In genomic region chr6:26387565-26387964, GRCh38 we compare ENCODE assay signal across 28 cellular contexts. TPM values are rescaled to one million over a fixed set of nuclear protein-coding genes. Genes with fewer than 3 reads are reported as not detected.
DNase-seq lines count a peak whose midpoint lies in the region; ATAC-seq, FAIRE-seq and TF ChIP-seq lines count a peak whose summit lies in the region.
"Had no signal": no experiment of that assay in that cellular context is flagged by ENCODE, and none has a peak within 500 bp of the region (broad histone marks: within the 10 kb centered on the region; RNA-seq: fewer than 3 reads in every experiment).

No MANE protein-coding gene starts in this region.

- POLR2A ChIA-PET in HepG2 (lab: Yijun Ruan, JAX): no interaction called here

- no peak overlapping the region for H2AK5ac ChIP-seq in mesenchymal stem cell (ENCODE audit: low read length, severe bottlenecking)

- no peak for TF ChIP-seq RAD21 in HepG2 (CRISPR knock-in tag; IDR thresholded peaks at IDR 0.05)

- no peak for DNase-seq in HepG2 (ENCODE audit: low spot score)
- no peak for DNase-seq in right lobe of liver
- no peak for DNase-seq in SJSA1 (ENCODE audit: low read depth in 1 of 2, low spot score in 2 of 2)
- DNase-seq in mesenchymal stem cell: no peak
- no peak for DNase-seq in brain microvascular endothelial cell
- no peak for DNase-seq in activated effector memory CD4-positive, alpha-beta T cell treated with Interleukin-2 at 50 U/mL for 16 hours
- DNase-seq: ACHN; CD4-positive, CD25-positive, alpha-beta regulatory T cell; GOT3; HFFc6; Kasumi-1; MV-4-11; NCI-H1105; NCI-H1436 treated with DMSO at 0.1 percent for 48 hours; NCI-H187 treated with DMSO at 0.1 percent for 48 hours; NCI-H2107; NCI-H524 treated with DMSO at 0.1 percent for 48 hours; NCI-H774; NK-92 treated with Interleukin-12 subunit alpha and Interleukin-12 subunit beta, amount 100 ng/mL, for 24 hours; SHP77 had no signal

- H3K4me1 ChIP-seq in HepG2 (ENCODE audit: insufficient read depth, low read length): peaks cover 31% of the 10 kb centered on the region
- peaks cover 0 to 3% (median 0%) of the 10 kb centered on the region in 4 donors for H3K4me1 ChIP-seq in right lobe of liver
- peaks cover 29% of the 10 kb centered on the region for H3K4me1 ChIP-seq in SJSA1 (replicated peaks)
- peaks cover 26% of the 10 kb centered on the region for H3K4me1 ChIP-seq in mesenchymal stem cell (ENCODE audit: control insufficient read depth, insufficient read depth, low read depth, low read length)
- H3K4me1 ChIP-seq: HAP-1 had no signal

- H2BK12ac ChIP-seq in mesenchymal stem cell (ENCODE audit: low read length in 2 of 2): no peak overlapping the region

- TF ChIP-seq CTCF in HepG2 (CRISPR knock-in tag; IDR thresholded peaks at IDR 0.05): no peak
- TF ChIP-seq CTCF in right lobe of liver (IDR thresholded peaks at IDR 0.05): no peak
- TF ChIP-seq CTCF in brain microvascular endothelial cell (IDR thresholded peaks at IDR 0.05; ENCODE audit: low read depth, low read length, missing control alignments): no peak

- no peaks in the 10 kb centered on the region for H4K20me1 ChIP-seq in HepG2 (ENCODE audit: insufficient read depth, low read length)
- H4K20me1 ChIP-seq: BLaER1 had no signal

- TF ChIP-seq POLR2A in HepG2 (IDR thresholded peaks at IDR 0.05; ENCODE audit: insufficient read depth in 1 of 2, low read depth in 2 of 2, low read length in 2 of 2) (no peak), right lobe of liver (IDR thresholded peaks at IDR 0.05) (no peak)

- BruUV-seq in HepG2 (replicated peaks; lab: Mats Ljungman, UMichigan): no TSS peak

- no peak for FAIRE-seq in HepG2 (lab: Jason Lieb, UNC)
- FAIRE-seq: D721Med, GM18507 had no signal

- H3K27me3 ChIP-seq in HepG2 (ENCODE audit: control insufficient read depth in 1 of 2, insufficient read depth in 2 of 2, low read length in 2 of 2) (no peaks in the 10 kb centered on the region), right lobe of liver (no peaks in the 10 kb centered on the region), SJSA1 (replicated peaks) (no peaks in the 10 kb centered on the region), mesenchymal stem cell (ENCODE audit: control insufficient read depth in 1 of 2, insufficient read depth in 1 of 2, low read length in 2 of 2) (no peaks in the 10 kb centered on the region), brain microvascular endothelial cell (replicated peaks) (no peaks in the 10 kb centered on the region)
- H3K27me3 ChIP-seq: BLaER1 had no signal

- H3K36me3 ChIP-seq in HepG2 (replicated peaks in 1 of 2; ENCODE audit: control insufficient read depth in 1 of 2, insufficient read depth in 2 of 2, low read length in 2 of 2): peaks cover 0 to 13% of the 10 kb centered on the region in 2 experiments; a peak in 1 of 5 replicates
- no peaks in the 10 kb centered on the region for H3K36me3 ChIP-seq in right lobe of liver
- peaks cover 44% of the 10 kb centered on the region for H3K36me3 ChIP-seq in SJSA1
- peaks cover 28 to 33% of the 10 kb centered on the region in 2 experiments for H3K36me3 ChIP-seq in mesenchymal stem cell (ENCODE audit: control insufficient read depth in 1 of 2, insufficient read depth in 2 of 2, low read depth in 1 of 2, low read length in 2 of 2)
- peaks cover 8% of the 10 kb centered on the region for H3K36me3 ChIP-seq in brain microvascular endothelial cell (replicated peaks)

- H2AFZ ChIP-seq in HepG2 (ENCODE audit: low read length): no peak overlapping the region
- no peak overlapping the region for H2AFZ ChIP-seq in mesenchymal stem cell (ENCODE audit: low read depth, low read length)

- H3K4ac ChIP-seq in mesenchymal stem cell (ENCODE audit: low read depth in 1 of 2, low read length in 2 of 2): no peak overlapping the region

- H3K27ac ChIP-seq in HepG2 (ENCODE audit: extremely low read length, insufficient read depth, low read length) (no peak overlapping the region), right lobe of liver (no peak overlapping the region), SJSA1 (peak overlapping the region; percentile 93), mesenchymal stem cell (ENCODE audit: low read length, poor library complexity, severe bottlenecking) (peak overlapping the region; percentile 33), brain microvascular endothelial cell (no peak overlapping the region)
- H3K27ac ChIP-seq: 22Rv1, BLaER1, RWPE1 had no signal

- peaks cover 17% of the 10 kb centered on the region for H3K79me1 ChIP-seq in mesenchymal stem cell (replicated peaks; ENCODE audit: low read length, poor library complexity, severe bottlenecking)

- no peak overlapping the region for H4K91ac ChIP-seq in mesenchymal stem cell (ENCODE audit: low read length)

- H3K9me3 ChIP-seq in HepG2 (ENCODE audit: low read length): no peaks in the 10 kb centered on the region
- no peaks in the 10 kb centered on the region for H3K9me3 ChIP-seq in right lobe of liver
- no peaks in the 10 kb centered on the region for H3K9me3 ChIP-seq in SJSA1 (replicated peaks)
- no peaks in the 10 kb centered on the region for H3K9me3 ChIP-seq in mesenchymal stem cell (ENCODE audit: control insufficient read depth, low read length)
- H3K9me3 ChIP-seq: BLaER1, HAP-1 had no signal

- no peak overlapping the region for H2BK15ac ChIP-seq in mesenchymal stem cell (ENCODE audit: low read depth, poor library complexity, severe bottlenecking)

- no peak overlapping the region for H3K14ac ChIP-seq in mesenchymal stem cell (ENCODE audit: low read length in 2 of 2)

- no peak overlapping the region for H3K23ac ChIP-seq in mesenchymal stem cell (ENCODE audit: low read length in 2 of 2)

- H2BK120ac ChIP-seq in mesenchymal stem cell (ENCODE audit: low read depth, low read length): no peak overlapping the region

- H3K18ac ChIP-seq in mesenchymal stem cell (ENCODE audit: low read depth in 1 of 2, low read length in 2 of 2): no peak overlapping the region

- ATAC-seq in HepG2 (no peak), right lobe of liver (no peak), GM21529 (IDR thresholded peaks at IDR 0.05; ENCODE audit: unreplicated experiment) (no peak), GM19324 (IDR thresholded peaks at IDR 0.05; ENCODE audit: low FRiP score, unreplicated experiment) (no peak)

- peak overlapping the region; percentile 33; the same call in 1 of the 2 replicates for H3K4me2 ChIP-seq in HepG2 (ENCODE audit: low read depth, low read length)
- H3K4me2 ChIP-seq in mesenchymal stem cell (ENCODE audit: low read length, poor library complexity, severe bottlenecking): no peak overlapping the region
- H3K4me2 ChIP-seq: BLaER1 had no signal

- intact Hi-C loops in HepG2 (cut with micrococcal nuclease; ENCODE audit: unreplicated experiment) (no loop called here), right lobe of liver (cut with DNase I) (no loop called here)

- no peaks in the 10 kb centered on the region for H3K79me2 ChIP-seq in HepG2 (ENCODE audit: insufficient read depth, low read length)

- H2BK5ac ChIP-seq in mesenchymal stem cell (ENCODE audit: low read depth, low read length, poor library complexity, severe bottlenecking): no peak overlapping the region

- CTCF ChIA-PET in HepG2 (lab: Yijun Ruan, JAX; ENCODE audit: low intra/inter-chr PET ratio, low total read pairs): no interaction called here

- TF ChIP-seq EP300 in HepG2 (IDR thresholded peaks at IDR 0.05; ENCODE audit: low read depth in 2 of 2, low read length in 2 of 2): no peak
- no peak for TF ChIP-seq EP300 in HepG2 (CRISPR knock-in tag; IDR thresholded peaks at IDR 0.05; ENCODE audit: borderline replicate concordance)

- in situ Hi-C loops in HepG2 (cut with HindIII; ENCODE audit: extremely low pct_ligation_motif_present, low pct_unique_long_range_greater_than_20kb) (no loop called here), brain microvascular endothelial cell (cut with HindIII; ENCODE audit: low pct_ligation_motif_present, low sequenced_read_pairs) (no loop called here)

- no peak overlapping the region for H4K8ac ChIP-seq in mesenchymal stem cell (ENCODE audit: low read length)

- H3K9ac ChIP-seq in HepG2 (ENCODE audit: insufficient read depth, low read depth, low read length): no peak overlapping the region
- H3K9ac ChIP-seq in mesenchymal stem cell (ENCODE audit: low read length): no peak overlapping the region
- H3K9ac ChIP-seq: BLaER1 had no signal

- H3K4me3 ChIP-seq in HepG2 (replicated peaks in 1 of 3; ENCODE audit: insufficient read depth in 1 of 3, low read depth in 2 of 3, low read length in 3 of 3): no peak overlapping the region
- H3K4me3 ChIP-seq in right lobe of liver: no peak overlapping the region
- no peak overlapping the region for H3K4me3 ChIP-seq in SJSA1
- H3K4me3 ChIP-seq in mesenchymal stem cell (ENCODE audit: insufficient read depth in 1 of 2, low read depth in 1 of 2, low read length in 2 of 2): no peak overlapping the region
- H3K4me3 ChIP-seq in brain microvascular endothelial cell (ENCODE audit: low read depth, low read length): no peak overlapping the region
- H3K4me3 ChIP-seq: BLaER1, HAP-1 had no signal

RNA-seq across cellular contexts. Expression of gene BTN2A2, which starts 4.7 kb away (rescaled TPM):
- 6.0 and 12.2 TPM in 2 replicates for total RNA-seq in HepG2 (2016; rRNA removed; fragmentation: Illumina TruSeq; extraction: Trizol)
- total RNA-seq in HepG2 (2016; cell fraction: cytosol; rRNA removed; fragmentation: Illumina TruSeq; extraction: Trizol; ENCODE audit: low read depth): 2.6 and 2.7 TPM in 2 replicates
- 5.9 and 11.3 TPM in 2 replicates for total RNA-seq in HepG2 (2016; cell fraction: insoluble cytoplasmic fraction; rRNA removed; fragmentation: Illumina TruSeq; extraction: Trizol)
- 3.3 and 3.6 TPM in 2 replicates for total RNA-seq in HepG2 (2016; cell fraction: membrane; rRNA removed; fragmentation: Illumina TruSeq; extraction: Trizol)
- 18.5 and 19.7 TPM in 2 replicates for total RNA-seq in HepG2 (2016; cell fraction: nucleus; rRNA removed; fragmentation: Illumina TruSeq; extraction: Trizol)
- 10.8 and 15.4 TPM in 2 replicates for polyA plus RNA-seq in HepG2 (2011; rRNA removed)
- polyA plus RNA-seq in HepG2 (2011; cell fraction: cytosol; rRNA removed): 8.1 and 9.6 TPM in 2 replicates
- 24.5 and 30.2 TPM in 2 replicates for polyA plus RNA-seq in HepG2 (2011; cell fraction: nucleus; rRNA removed)
- 8.5 and 8.6 TPM in 2 replicates for polyA plus RNA-seq in HepG2 (2012)
- polyA plus RNA-seq in HepG2 (2016; cell fraction: cytosol; fragmentation: Illumina TruSeq; extraction: Trizol; ENCODE audit: low read depth): 0.77 and 0.96 TPM in 2 replicates
- polyA plus RNA-seq in HepG2 (2016; cell fraction: insoluble cytoplasmic fraction; fragmentation: Illumina TruSeq; extraction: Trizol; ENCODE audit: low read depth): 4.7 and 5.5 TPM in 2 replicates
- 1.7 and 2.0 TPM in 2 replicates for polyA plus RNA-seq in HepG2 (2016; cell fraction: membrane; fragmentation: Illumina TruSeq; extraction: Trizol; ENCODE audit: low read depth)
- 17.6 and 22.8 TPM in 2 replicates for polyA plus RNA-seq in HepG2 (2016; cell fraction: nucleus; fragmentation: Illumina TruSeq; extraction: Trizol; ENCODE audit: insufficient read depth, low read depth)
- polyA minus RNA-seq in HepG2 (2011; rRNA and poly(A)+ RNA removed; ENCODE audit: low replicate concordance): 2.5 and 22.6 TPM in 2 replicates
- polyA minus RNA-seq in HepG2 (2011; cell fraction: cytosol; rRNA and poly(A)+ RNA removed): 6.1 and 6.4 TPM in 2 replicates
- 29.2 and 34.7 TPM in 2 replicates for polyA minus RNA-seq in HepG2 (2011; cell fraction: nucleus; rRNA and poly(A)+ RNA removed)
- total RNA-seq in right lobe of liver: 1 to 10 TPM; 1.9 to 5.3 (median 3.7) TPM
- total RNA-seq in SJSA1 (2014; rRNA removed; shearing (Covaris generic)): 17.4 and 20.0 TPM in 2 replicates
- 14.4 TPM for polyA plus RNA-seq in mesenchymal stem cell (2013, experiment 1 of 2)
- polyA plus RNA-seq in mesenchymal stem cell (2013, experiment 2 of 2): 13.8 TPM

RNA-seq across cellular contexts. Expression of gene BTN3A1, which starts 14.5 kb away (rescaled TPM):
- total RNA-seq in HepG2 (2016; rRNA removed; fragmentation: Illumina TruSeq; extraction: Trizol): 8.1 and 13.3 TPM in 2 replicates
- total RNA-seq in HepG2 (2016; cell fraction: cytosol; rRNA removed; fragmentation: Illumina TruSeq; extraction: Trizol; ENCODE audit: low read depth): 3.0 and 3.2 TPM in 2 replicates
- 8.0 and 11.8 TPM in 2 replicates for total RNA-seq in HepG2 (2016; cell fraction: insoluble cytoplasmic fraction; rRNA removed; fragmentation: Illumina TruSeq; extraction: Trizol)
- total RNA-seq in HepG2 (2016; cell fraction: membrane; rRNA removed; fragmentation: Illumina TruSeq; extraction: Trizol): 7.8 and 8.0 TPM in 2 replicates
- 15.9 and 17.1 TPM in 2 replicates for total RNA-seq in HepG2 (2016; cell fraction: nucleus; rRNA removed; fragmentation: Illumina TruSeq; extraction: Trizol)
- 14.0 and 17.0 TPM in 2 replicates for polyA plus RNA-seq in HepG2 (2011; rRNA removed)
- 6.9 and 9.3 TPM in 2 replicates for polyA plus RNA-seq in HepG2 (2011; cell fraction: cytosol; rRNA removed)
- 29.0 and 46.1 TPM in 2 replicates for polyA plus RNA-seq in HepG2 (2011; cell fraction: nucleus; rRNA removed)
- 9.4 and 11.5 TPM in 2 replicates for polyA plus RNA-seq in HepG2 (2012)
- 0.54 and 0.75 TPM in 2 replicates for polyA plus RNA-seq in HepG2 (2016; cell fraction: cytosol; fragmentation: Illumina TruSeq; extraction: Trizol; ENCODE audit: low read depth)
- 4.6 and 4.8 TPM in 2 replicates for polyA plus RNA-seq in HepG2 (2016; cell fraction: insoluble cytoplasmic fraction; fragmentation: Illumina TruSeq; extraction: Trizol; ENCODE audit: low read depth)
- 2.4 and 2.5 TPM in 2 replicates for polyA plus RNA-seq in HepG2 (2016; cell fraction: membrane; fragmentation: Illumina TruSeq; extraction: Trizol; ENCODE audit: low read depth)
- 27.2 and 30.6 TPM in 2 replicates for polyA plus RNA-seq in HepG2 (2016; cell fraction: nucleus; fragmentation: Illumina TruSeq; extraction: Trizol; ENCODE audit: insufficient read depth, low read depth)
- polyA minus RNA-seq in HepG2 (2011; rRNA and poly(A)+ RNA removed; ENCODE audit: low replicate concordance): 46.1 and 68.9 TPM in 2 replicates
- polyA minus RNA-seq in HepG2 (2011; cell fraction: cytosol; rRNA and poly(A)+ RNA removed): 8.0 and 8.9 TPM in 2 replicates
- 17.8 and 27.4 TPM in 2 replicates for polyA minus RNA-seq in HepG2 (2011; cell fraction: nucleus; rRNA and poly(A)+ RNA removed)
- 10 to 100 TPM in 4 of 6 experiments, 1 to 10 TPM in 2; 9.0 to 15.9 (median 10.6) TPM for total RNA-seq in right lobe of liver
- total RNA-seq in SJSA1 (2014; rRNA removed; shearing (Covaris generic)): 16.7 and 26.2 TPM in 2 replicates
- 17.7 TPM for polyA plus RNA-seq in mesenchymal stem cell (2013, experiment 1 of 2)
- polyA plus RNA-seq in mesenchymal stem cell (2013, experiment 2 of 2): 18.2 TPM

RNA-seq across cellular contexts. Expression of gene BTN3A2, which starts 22.6 kb away (rescaled TPM):
- total RNA-seq in HepG2 (2016; rRNA removed; fragmentation: Illumina TruSeq; extraction: Trizol) (18.9 and 21.3 TPM in 2 replicates), right lobe of liver (10 to 100 TPM in 5 of 6 experiments, 1 to 10 TPM in 1; 7.7 to 21.6 (median 15.4) TPM)
- total RNA-seq in HepG2 (2016; cell fraction: cytosol; rRNA removed; fragmentation: Illumina TruSeq; extraction: Trizol; ENCODE audit: low read depth): 3.4 and 4.3 TPM in 2 replicates
- total RNA-seq in HepG2 (2016; cell fraction: insoluble cytoplasmic fraction; rRNA removed; fragmentation: Illumina TruSeq; extraction: Trizol): 17.8 and 20.4 TPM in 2 replicates
- total RNA-seq in HepG2 (2016; cell fraction: membrane; rRNA removed; fragmentation: Illumina TruSeq; extraction: Trizol): 13.3 and 13.9 TPM in 2 replicates
- total RNA-seq in HepG2 (2016; cell fraction: nucleus; rRNA removed; fragmentation: Illumina TruSeq; extraction: Trizol): 16.6 and 20.6 TPM in 2 replicates
- polyA plus RNA-seq in HepG2 (2011; rRNA removed): 36.2 and 36.3 TPM in 2 replicates
- 28.2 and 31.2 TPM in 2 replicates for polyA plus RNA-seq in HepG2 (2011; cell fraction: cytosol; rRNA removed)
- 36.5 and 54.5 TPM in 2 replicates for polyA plus RNA-seq in HepG2 (2011; cell fraction: nucleus; rRNA removed)
- polyA plus RNA-seq in HepG2 (2012): 22.7 and 24.1 TPM in 2 replicates
- 3.2 and 3.3 TPM in 2 replicates for polyA plus RNA-seq in HepG2 (2016; cell fraction: cytosol; fragmentation: Illumina TruSeq; extraction: Trizol; ENCODE audit: low read depth)
- 14.2 and 14.4 TPM in 2 replicates for polyA plus RNA-seq in HepG2 (2016; cell fraction: insoluble cytoplasmic fraction; fragmentation: Illumina TruSeq; extraction: Trizol; ENCODE audit: low read depth)
- 8.3 and 9.3 TPM in 2 replicates for polyA plus RNA-seq in HepG2 (2016; cell fraction: membrane; fragmentation: Illumina TruSeq; extraction: Trizol; ENCODE audit: low read depth)
- 33.8 and 37.9 TPM in 2 replicates for polyA plus RNA-seq in HepG2 (2016; cell fraction: nucleus; fragmentation: Illumina TruSeq; extraction: Trizol; ENCODE audit: insufficient read depth, low read depth)
- 35.9 and 51.8 TPM in 2 replicates for polyA minus RNA-seq in HepG2 (2011; rRNA and poly(A)+ RNA removed; ENCODE audit: low replicate concordance)
- 12.0 and 17.2 TPM in 2 replicates for polyA minus RNA-seq in HepG2 (2011; cell fraction: cytosol; rRNA and poly(A)+ RNA removed)
- polyA minus RNA-seq in HepG2 (2011; cell fraction: nucleus; rRNA and poly(A)+ RNA removed): 21.9 and 35.8 TPM in 2 replicates
- 46.4 and 57.7 TPM in 2 replicates for total RNA-seq in SJSA1 (2014; rRNA removed; shearing (Covaris generic))
- 31.1 TPM for polyA plus RNA-seq in mesenchymal stem cell (2013, experiment 1 of 2)
- 32.3 TPM for polyA plus RNA-seq in mesenchymal stem cell (2013, experiment 2 of 2)

RNA-seq across cellular contexts. Expression of gene BTN3A3, which starts 52.7 kb away (rescaled TPM):
- total RNA-seq in HepG2 (2016; rRNA removed; fragmentation: Illumina TruSeq; extraction: Trizol): 2.9 and 4.3 TPM in 2 replicates
- 1.1 and 1.8 TPM in 2 replicates for total RNA-seq in HepG2 (2016; cell fraction: cytosol; rRNA removed; fragmentation: Illumina TruSeq; extraction: Trizol; ENCODE audit: low read depth)
- 4.0 and 5.3 TPM in 2 replicates for total RNA-seq in HepG2 (2016; cell fraction: insoluble cytoplasmic fraction; rRNA removed; fragmentation: Illumina TruSeq; extraction: Trizol)
- 1.1 and 2.7 TPM in 2 replicates for total RNA-seq in HepG2 (2016; cell fraction: membrane; rRNA removed; fragmentation: Illumina TruSeq; extraction: Trizol)
- total RNA-seq in HepG2 (2016; cell fraction: nucleus; rRNA removed; fragmentation: Illumina TruSeq; extraction: Trizol): 10.3 and 12.7 TPM in 2 replicates
- 5.0 and 6.3 TPM in 2 replicates for polyA plus RNA-seq in HepG2 (2011; rRNA removed)
- 2.3 and 3.7 TPM in 2 replicates for polyA plus RNA-seq in HepG2 (2011; cell fraction: cytosol; rRNA removed)
- 12.9 and 22.9 TPM in 2 replicates for polyA plus RNA-seq in HepG2 (2011; cell fraction: nucleus; rRNA removed)
- polyA plus RNA-seq in HepG2 (2012): 3.7 and 5.2 TPM in 2 replicates
- 0.26 and 0.36 TPM in 2 replicates for polyA plus RNA-seq in HepG2 (2016; cell fraction: cytosol; fragmentation: Illumina TruSeq; extraction: Trizol; ENCODE audit: low read depth)
- 1.9 and 2.2 TPM in 2 replicates for polyA plus RNA-seq in HepG2 (2016; cell fraction: insoluble cytoplasmic fraction; fragmentation: Illumina TruSeq; extraction: Trizol; ENCODE audit: low read depth)
- polyA plus RNA-seq in HepG2 (2016; cell fraction: membrane; fragmentation: Illumina TruSeq; extraction: Trizol; ENCODE audit: low read depth): 0.65 and 0.73 TPM in 2 replicates
- polyA plus RNA-seq in HepG2 (2016; cell fraction: nucleus; fragmentation: Illumina TruSeq; extraction: Trizol; ENCODE audit: insufficient read depth, low read depth): 13.4 and 14.1 TPM in 2 replicates
- polyA minus RNA-seq in HepG2 (2011; rRNA and poly(A)+ RNA removed; ENCODE audit: low replicate concordance): 8.0 and 29.3 TPM in 2 replicates
- polyA minus RNA-seq in HepG2 (2011; cell fraction: cytosol; rRNA and poly(A)+ RNA removed): 1.1 and 1.4 TPM in 2 replicates
- polyA minus RNA-seq in HepG2 (2011; cell fraction: nucleus; rRNA and poly(A)+ RNA removed): 10.0 and 27.5 TPM in 2 replicates
- total RNA-seq in right lobe of liver: 10 to 100 TPM in 3 of 6 experiments, 1 to 10 TPM in 3; 5.2 to 13.8 (median 9.1) TPM
- 6.3 and 8.4 TPM in 2 replicates for total RNA-seq in SJSA1 (2014; rRNA removed; shearing (Covaris generic))
- polyA plus RNA-seq in mesenchymal stem cell (2013, experiment 1 of 2): 14.3 TPM
- 15.1 TPM for polyA plus RNA-seq in mesenchymal stem cell (2013, experiment 2 of 2)

Comparison
In these comparisons a context has a peak if more than half of its experiments do, and no peak if none do; other contexts are left out.
1. H3K27ac ChIP-seq: peak in SJSA1 (single experiment) and mesenchymal stem cell (single experiment); none in HepG2 (single experiment), right lobe of liver (0 of 3) and brain microvascular endothelial cell (single experiment).